13 cellular contexts compared by ENCODE assay signal in genomic region chr6:135085700-135086413, GRCh38. TPM values are rescaled to one million over a fixed set of nuclear protein-coding genes. Genes with fewer than 3 reads are reported as not detected.
DNase-seq lines count a peak whose midpoint lies in the region; ATAC-seq and TF ChIP-seq lines count a peak whose summit lies in the region.
"Had no signal": no experiment of that assay in that cellular context is flagged by ENCODE, and none has a peak within 500 bp of the region (broad histone marks: within the 10 kb centered on the region; RNA-seq: fewer than 3 reads in every experiment).

No MANE protein-coding gene starts in this region.

- H3K36me3 ChIP-seq in SU-DHL-6 (ENCODE audit: low read length): peaks cover 3% of the 10 kb centered on the region; the same call in 1 of the 2 replicates

- peak overlapping the region; percentile 25 for H3K4me2 ChIP-seq in SU-DHL-6 (ENCODE audit: low read depth, low read length, poor library complexity, severe bottlenecking)

- DNase-seq in activated CD4-positive, alpha-beta T cell treated with anti-CD3 and anti-CD28 coated beads for 36 hours: no peak
- DNase-seq in activated CD4-positive, alpha-beta T cell treated with anti-CD3 and anti-CD28 coated beads for 1 hour: no peak
- no peak for DNase-seq in memory B cell (ENCODE audit: low spot score in 2 of 2)
- no peak for DNase-seq in NCI-H1105 treated with DMSO at 0.1 percent for 48 hours (lab: John Stamatoyannopoulos, UW)
- DNase-seq in stimulated activated CD4-positive, alpha-beta T cell treated with anti-CD3 and anti-CD28 coated beads, Interleukin-2, amount 100 ng/mL, for 24 hours: no peak
- DNase-seq in dermis blood vessel endothelial cell: no peak
- DNase-seq: ACHN, NCI-H526, posterior cingulate gyrus, Right ventricle myocardium superior, trophoblast cell had no signal

- TF ChIP-seq CTCF in SU-DHL-6 (IDR thresholded peaks at IDR 0.05; ENCODE audit: insufficient read depth, low read length, poor library complexity, severe bottlenecking): no peak

- H3K9ac ChIP-seq in SU-DHL-6 (ENCODE audit: low read length): no peak overlapping the region

- H3K27me3 Mint-ChIP-seq in activated CD4-positive, alpha-beta T cell treated with anti-CD3 and anti-CD28 coated beads for 36 hours: no peaks in the 10 kb centered on the region
- H3K27me3 Mint-ChIP-seq in memory B cell: peaks cover 6% of the 10 kb centered on the region

- peak overlapping the region; percentile 41 for H3K4me3 Mint-ChIP-seq in activated CD4-positive, alpha-beta T cell treated with anti-CD3 and anti-CD28 coated beads for 36 hours
- peak overlapping the region; percentile 21 for H3K4me3 Mint-ChIP-seq in memory B cell

- H2AFZ ChIP-seq in SU-DHL-6 (ENCODE audit: low read depth, low read length, severe bottlenecking): peak overlapping the region; percentile 46

- H3K4me1 Mint-ChIP-seq in activated CD4-positive, alpha-beta T cell treated with anti-CD3 and anti-CD28 coated beads for 36 hours: peaks cover 60% of the 10 kb centered on the region
- peaks cover 11% of the 10 kb centered on the region for H3K4me1 Mint-ChIP-seq in memory B cell

- peak overlapping the region; percentile 85 for H3K27ac Mint-ChIP-seq in activated CD4-positive, alpha-beta T cell treated with anti-CD3 and anti-CD28 coated beads for 36 hours
- no peak overlapping the region for H3K27ac Mint-ChIP-seq in memory B cell

- no peak for ATAC-seq in activated CD4-positive, alpha-beta T cell treated with anti-CD3 and anti-CD28 coated beads for 36 hours
- ATAC-seq in GM18868 (IDR thresholded peaks at IDR 0.05; ENCODE audit: unreplicated experiment): peak; percentile 31
- no peak for ATAC-seq in memory B cell (ENCODE audit: low read depth)

- peaks cover 7% of the 10 kb centered on the region for H3K36me3 Mint-ChIP-seq in activated CD4-positive, alpha-beta T cell treated with anti-CD3 and anti-CD28 coated beads for 36 hours (ENCODE audit: low read depth)
- H3K36me3 Mint-ChIP-seq in memory B cell: peaks cover 2% of the 10 kb centered on the region

- peaks cover 10% of the 10 kb centered on the region; the same call in 1 of the 2 replicates for H3K9me3 ChIP-seq in SU-DHL-6 (ENCODE audit: insufficient read depth, low read length)

- no peaks in the 10 kb centered on the region for H3K27me3 ChIP-seq in SU-DHL-6 (ENCODE audit: low read length)

- H3K9me3 Mint-ChIP-seq in activated CD4-positive, alpha-beta T cell treated with anti-CD3 and anti-CD28 coated beads for 36 hours (ENCODE audit: low read depth): peaks cover 9% of the 10 kb centered on the region
- H3K9me3 Mint-ChIP-seq in memory B cell: peaks cover 3% of the 10 kb centered on the region

- H3K79me2 ChIP-seq in SU-DHL-6 (ENCODE audit: insufficient read depth, low read length): no peaks in the 10 kb centered on the region

- POLR2A ChIA-PET in activated CD4-positive, alpha-beta T cell treated with anti-CD3 and anti-CD28 coated beads for 36 hours (lab: Charles Lee): interaction anchor here (0.6 to 3.0 kb wide), 7 partner anchors 9 to 93 kb away, joined by 3 to 10 read pairs (median 4); partner anchors contain the start of gene HBS1L

- no peaks in the 10 kb centered on the region for H3K9me2 ChIP-seq in SU-DHL-6 (replicated peaks; ENCODE audit: insufficient read depth, low read length)

- no peak overlapping the region for H3K4me3 ChIP-seq in SU-DHL-6 (ENCODE audit: insufficient read depth, low read length, poor library complexity, severe bottlenecking)

- no peaks in the 10 kb centered on the region for H4K20me1 ChIP-seq in SU-DHL-6 (ENCODE audit: low read depth, low read length)

- H3F3A ChIP-seq in SU-DHL-6 (ENCODE audit: insufficient read depth): no peaks in the 10 kb centered on the region

- no peak overlapping the region for H3K27ac ChIP-seq in SU-DHL-6 (ENCODE audit: low read depth, low read length)

- intact Hi-C loops in activated CD4-positive, alpha-beta T cell treated with anti-CD3 and anti-CD28 coated beads for 36 hours (cut with DNase I, micrococcal nuclease): loop anchor here in 1 of 2 experiments (1.0 to 5.0 kb wide), 2 partner anchors 32 to 561 kb away; partner anchors contain the start of gene HBS1L

- CTCF ChIA-PET in activated CD4-positive, alpha-beta T cell treated with anti-CD3 and anti-CD28 coated beads for 36 hours (lab: Charles Lee): interaction anchor here (1.0 to 3.7 kb wide), 10 partner anchors 8 to 145 kb away, joined by 3 to 19 read pairs (median 4); partner anchors contain the start of gene HBS1L

RNA-seq across cellular contexts. Expression of gene HBS1L, which starts 31.2 kb away (rescaled TPM):
- 100 to 1,000 TPM; 133 to 141 TPM for total RNA-seq in activated CD4-positive, alpha-beta T cell treated with anti-CD3 and anti-CD28 coated beads for 36 hours
- 106 and 170 TPM in 2 replicates for total RNA-seq in dermis blood vessel endothelial cell
